4 cellular contexts compared by ENCODE assay signal in the genomic region with DNA sequence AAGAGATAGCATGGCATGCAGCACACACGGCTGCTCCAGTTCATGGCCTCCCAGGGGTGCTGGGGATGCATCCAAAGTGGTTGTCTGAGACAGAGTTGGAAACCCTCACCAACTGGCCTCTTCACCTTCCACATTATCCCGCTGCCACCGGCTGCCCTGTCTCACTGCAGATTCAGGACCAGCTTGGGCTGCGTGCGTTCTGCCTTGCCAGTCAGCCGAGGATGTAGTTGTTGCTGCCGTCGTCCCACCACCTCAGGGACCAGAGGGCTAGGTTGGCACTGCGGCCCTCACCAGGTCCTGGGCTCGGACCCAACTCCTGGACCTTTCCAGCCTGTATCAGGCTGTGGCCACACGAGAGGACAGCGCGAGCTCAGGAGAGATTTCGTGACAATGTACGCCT. TPM values are rescaled to one million over a fixed set of nuclear protein-coding genes. Genes with fewer than 3 reads are reported as not detected.
DNase-seq lines count a peak whose midpoint lies in the region; ATAC-seq, FAIRE-seq and TF ChIP-seq lines count a peak whose summit lies in the region.
"Had no signal": no experiment of that assay in that cellular context is flagged by ENCODE, and none has a peak within 500 bp of the region (broad histone marks: within the 10 kb centered on the region; RNA-seq: fewer than 3 reads in every experiment).

No MANE protein-coding gene starts in this region.

- peaks cover 38 to 57% (median 44%) of the 10 kb centered on the region in 3 donors for H3K4me1 ChIP-seq in pancreas

- no peak overlapping the region for H3K4me3 ChIP-seq in pancreas

- ATAC-seq in pancreas: no peak

- no peak for TF ChIP-seq CTCF in pancreas (IDR thresholded peaks at IDR 0.05)

- no peak for FAIRE-seq in pancreas (lab: Jason Lieb, UNC)
- FAIRE-seq: GM12891 had no signal

- DNase-seq in pancreas (peak in 2 of 6 donors; percentile 30 to 72), NCI-H1105 treated with DMSO at 0.1 percent for 48 hours (lab: John Stamatoyannopoulos, UW) (no peak)
- DNase-seq: NCI-H1694 had no signal

- 48 to 53% methylated on average over 15 of the region's 15 CpGs for WGBS in pancreas, 2 donors

- no peaks in the 10 kb centered on the region for H3K9me3 ChIP-seq in pancreas

- H3K27me3 ChIP-seq in pancreas: no peaks in the 10 kb centered on the region

- peaks cover 3 to 44% (median 22%) of the 10 kb centered on the region in 3 donors for H3K36me3 ChIP-seq in pancreas

- intact Hi-C loops in pancreas (cut with DNase I): loop anchor here in 1 of 3 donors (5.0 kb wide), 1 partner anchor 67 kb away; no protein-coding TSS in a partner anchor

- H3K27ac ChIP-seq in pancreas: peak overlapping the region; percentile 78 to 90 (median 85)

RNA-seq across cellular contexts. Expression of a gene that starts 4.8 kb away (rescaled TPM):
- 10 to 100 TPM; 70.4 to 88.6 (median 79.3) TPM for total RNA-seq in pancreas
- 100 to 1,000 TPM; 153 to 162 TPM for polyA plus RNA-seq in pancreas

RNA-seq across cellular contexts. Expression of a gene that starts 5.0 kb away (rescaled TPM):
- total RNA-seq in pancreas: 1 to 10 TPM; 2.6 to 7.0 (median 4.4) TPM
- polyA plus RNA-seq in pancreas: 1 to 10 TPM; 2.0 to 3.3 TPM

RNA-seq across cellular contexts. Expression of a gene that starts 20.4 kb away (rescaled TPM):
- under 1 TPM in 4 of 6 donors, not detected in 2; 0.19 to 0.46 (median 0.35) TPM for total RNA-seq in pancreas
- polyA plus RNA-seq in pancreas: 1 to 10 TPM; 1.3 to 2.4 TPM

RNA-seq across cellular contexts. Expression of a gene that starts 27.8 kb away (rescaled TPM):
- total RNA-seq in pancreas: 10 to 100 TPM; 33.1 to 63.9 (median 38.4) TPM
- polyA plus RNA-seq in pancreas: 10 to 100 TPM; 32.5 to 39.3 TPM

RNA-seq across cellular contexts. Expression of a gene that starts 36.5 kb away (rescaled TPM):
- total RNA-seq in pancreas: 10 to 100 TPM; 19.3 to 37.7 (median 26.9) TPM
- polyA plus RNA-seq in pancreas: 10 to 100 TPM; 25.0 to 46.8 TPM
